ENCODE assay signal across 26 cellular contexts in the genomic region with DNA sequence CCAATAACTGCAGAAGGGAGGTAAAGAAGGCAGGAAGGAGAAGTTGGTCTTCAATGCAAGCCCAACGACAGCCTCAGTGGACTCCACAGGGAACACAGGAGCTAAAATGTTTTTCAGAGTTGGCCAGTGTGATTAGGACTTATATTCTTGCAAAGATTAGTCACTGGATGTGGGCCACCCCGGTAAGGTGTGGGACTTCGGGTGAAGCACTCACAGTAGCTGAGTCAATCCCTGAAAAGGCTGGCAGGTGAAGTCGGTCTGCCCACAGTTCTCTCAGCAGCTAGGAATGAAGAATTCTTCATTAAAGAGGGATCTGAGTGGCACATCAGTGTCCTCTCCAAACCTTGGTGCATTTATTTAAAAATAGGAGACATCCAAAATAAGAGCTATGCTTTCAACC.
"Had no signal": no experiment of that assay in that cellular context is flagged by ENCODE, and none has a peak within 500 bp of the region (broad histone marks: within the 10 kb centered on the region; RNA-seq: fewer than 3 reads in every experiment).

No MANE protein-coding gene starts in this region.

- H3K4me1 ChIP-seq: stomach, suprapubic skin, testis, thyroid gland, tibial artery, tibial nerve, transverse colon, upper lobe of left lung, upper lobe of right lung, uterus, vagina had no signal

- ATAC-seq: stimulated activated effector memory CD8-positive, alpha-beta T cell treated with anti-CD3 and anti-CD28 coated beads, Interleukin-12 subunit alpha, Interleukin-12 subunit beta, amount 100 ng/mL, for 72 hours; stimulated activated memory B cell treated with anti-CD40 and anti-IgM and Interleukin-4, amounts not matched to agents 10 μg/mL and 1 μg/mL and 100 μg/mL, for 72 hours; stimulated activated naive B cell treated with anti-CD40 and anti-IgM and Interleukin-4, amounts not matched to agents 10 μg/mL and 1 μg/mL and 100 μg/mL, for 72 hours; stimulated activated naive CD8-positive, alpha-beta T cell treated with anti-CD3 and anti-CD28 coated beads, Interleukin-15, amount 100 ng/mL, for 72 hours; stimulated activated naive CD8-positive, alpha-beta T cell treated with anti-CD3 and anti-CD28 coated beads, Interleukin-15, Interleukin-2, amounts not matched to agents 100 U/mL and 50 U/mL, for 24 hours; upper lobe of right lung had no signal

- H3K27me3 ChIP-seq: stomach, suprapubic skin, testis, thyroid gland, tibial artery, tibial nerve, transverse colon, upper lobe of left lung, upper lobe of right lung, uterus, vagina had no signal

- H3K27ac ChIP-seq: stomach, suprapubic skin, testis, thoracic aorta, thyroid gland, tibial artery, tibial nerve, transverse colon, upper lobe of left lung, upper lobe of right lung, uterus, vagina had no signal

- FAIRE-seq: urothelium cell line had no signal

- DNase-seq: stimulated activated CD4-positive, alpha-beta T cell treated with anti-CD3 and anti-CD28 coated beads, Interleukin-2, amount 100 ng/mL, for 48 hours; stimulated activated CD4-positive, alpha-beta T cell treated with anti-CD3 and anti-CD28 coated beads, Interleukin-4, amount 100 ng/mL, for 1 hour; stimulated activated CD4-positive, alpha-beta T cell treated with anti-CD3 and anti-CD28 coated beads, Interleukin-4, amount 100 ng/mL, for 24 hours; stimulated activated CD4-positive, alpha-beta T cell treated with anti-CD3 and anti-CD28 coated beads, Interleukin-4, amount 100 ng/mL, for 4 hours; stimulated activated CD8-positive, alpha-beta memory T cell treated with anti-CD3 and anti-CD28 coated beads, Interleukin-4, amount 100 ng/mL, for 48 hours; stimulated activated naive B cell treated with anti-CD40 and anti-IgM and Interleukin-4, amounts not matched to agents 10 μg/mL and 1 μg/mL and 100 μg/mL, for 72 hours; stimulated activated naive CD4-positive, alpha-beta T cell; stimulated activated naive CD4-positive, alpha-beta T cell treated with Interleukin-2 at 50 U/mL for 16 hours; stimulated activated naive CD8-positive, alpha-beta T cell treated with anti-CD3 and anti-CD28 coated beads, Interleukin-15, amount 100 ng/mL, for 72 hours; stimulated activated naive CD8-positive, alpha-beta T cell treated with anti-CD3 and anti-CD28 coated beads, Interleukin-15, Interleukin-2, amounts not matched to agents 100 U/mL and 50 U/mL, for 24 hours; stomach; testis; thyroid gland; tibial artery; transverse colon; trophoblast cell; upper lobe of left lung; upper lobe of right lung; uterus had no signal

- H3K4me3 ChIP-seq: stomach, suprapubic skin, testis, thoracic aorta, thyroid gland, tibial artery, tibial nerve, transverse colon, upper lobe of left lung, upper lobe of right lung, uterus, vagina had no signal
